8 cellular contexts compared by ENCODE assay signal in genomic region chr20:47786763-47787107, GRCh38. TPM values are rescaled to one million over a fixed set of nuclear protein-coding genes. Genes with fewer than 3 reads are reported as not detected.
DNase-seq lines count a peak whose midpoint lies in the region; ATAC-seq and TF ChIP-seq lines count a peak whose summit lies in the region.

No MANE protein-coding gene starts in this region.

- CTCF ChIA-PET in Caco-2 (lab: Charles Lee) = interaction anchor here (0.5 to 2.3 kb wide), 23 partner anchors 9 to 1764 kb away, joined by 3 to 80 read pairs (median 4); no protein-coding TSS in a partner anchor

- H3K4me3 ChIP-seq in Caco-2 (ENCODE audit: low read depth, low read length) = peak overlapping the region; percentile 55
- peak overlapping the region in 1 of 2 donors; percentile 79 for H3K4me3 ChIP-seq in gastroesophageal sphincter
- no peak overlapping the region for H3K4me3 ChIP-seq in rectal smooth muscle tissue (ENCODE audit: low read length)

- H3K9ac ChIP-seq in rectal smooth muscle tissue (ENCODE audit: low read length) = no peak overlapping the region

- no peaks in the 10 kb centered on the region for H3K27me3 ChIP-seq in Caco-2 (replicated peaks; ENCODE audit: control insufficient read depth, insufficient read depth, low read length)
- no peaks in the 10 kb centered on the region for H3K27me3 ChIP-seq in gastroesophageal sphincter
- no peaks in the 10 kb centered on the region for H3K27me3 ChIP-seq in rectal smooth muscle tissue (ENCODE audit: control insufficient read depth, insufficient read depth, low read length)

- intact Hi-C loops in Caco-2 (cut with micrococcal nuclease; ENCODE audit: unreplicated experiment) = loop anchor here (1.0 to 10.0 kb wide), 8 partner anchors 61 to 834 kb away; no protein-coding TSS in a partner anchor

- H3K9me3 ChIP-seq in Caco-2 (no peaks in the 10 kb centered on the region), gastroesophageal sphincter (no peaks in the 10 kb centered on the region)

- H3K4me1 ChIP-seq in Caco-2 (peaks cover 19% of the 10 kb centered on the region), gastroesophageal sphincter (peaks cover 0 to 79% (median 21%) of the 10 kb centered on the region in 3 donors), rectal smooth muscle tissue (ENCODE audit: control insufficient read depth, insufficient read depth, low read length) (peaks cover 16% of the 10 kb centered on the region)

- in situ Hi-C loops in ACHN (cut with HindIII; ENCODE audit: low pct_ligation_motif_present, low pct_unique_long_range_greater_than_20kb, low sequenced_read_pairs) = no loop called here

- POLR2A ChIA-PET in Caco-2 (lab: Charles Lee) = interaction anchor here (0.6 to 1.7 kb wide), 2 partner anchors 500 to 509 kb away, joined by 3 to 14 read pairs; no protein-coding TSS in a partner anchor

- H3K36me3 ChIP-seq in Caco-2 (ENCODE audit: control insufficient read depth, insufficient read depth, low read length) (no peaks in the 10 kb centered on the region), gastroesophageal sphincter (no peaks in the 10 kb centered on the region), rectal smooth muscle tissue (ENCODE audit: control insufficient read depth, insufficient read depth, low read length) (no peaks in the 10 kb centered on the region)

- H3K4me1 Mint-ChIP-seq in Caco-2 (ENCODE audit: low read depth, unreplicated experiment) = peaks cover 40% of the 10 kb centered on the region

- no peak for TF ChIP-seq POLR2A in gastroesophageal sphincter (IDR thresholded peaks at IDR 0.05)

- peak overlapping the region; percentile 96 for H3K4me3 Mint-ChIP-seq in Caco-2 (ENCODE audit: unreplicated experiment)

- H3K9me3 Mint-ChIP-seq in Caco-2 (ENCODE audit: unreplicated experiment) = no peaks in the 10 kb centered on the region

- H3K27ac ChIP-seq in gastroesophageal sphincter (peak overlapping the region in 3 of 4 donors; percentile 92 to 94 (median 93)), rectal smooth muscle tissue (ENCODE audit: low read depth, low read length) (peak overlapping the region; percentile 74)

- H3K36me3 Mint-ChIP-seq in Caco-2 (ENCODE audit: insufficient read depth, unreplicated experiment) = peaks cover 9% of the 10 kb centered on the region

- WGBS in gastroesophageal sphincter (ENCODE audit: low coverage in 1 of 2), 2 donors = 0 to 3% methylated on average over 5 to 6 of the region's 6 CpGs

- DNase-seq in Caco-2 (no peak), ACHN (no peak), islet precursor cell (no peak), 8988T (no peak)

- peaks cover 2% of the 10 kb centered on the region for H3K27me3 Mint-ChIP-seq in Caco-2 (ENCODE audit: insufficient read depth, unreplicated experiment)

- TF ChIP-seq EP300 in gastroesophageal sphincter (IDR thresholded peaks at IDR 0.05) = no peak

- TSS peak; percentile 68 for BruUV-seq in Caco-2 (replicated peaks; lab: Mats Ljungman, UMichigan)

- peak overlapping the region; percentile 85 for H3K27ac Mint-ChIP-seq in Caco-2 (ENCODE audit: unreplicated experiment)

- TF ChIP-seq CTCF in Caco-2 (IDR thresholded peaks at IDR 0.05; ENCODE audit: insufficient read depth in 1 of 2, low read depth in 1 of 2, low read length in 1 of 2, severe bottlenecking in 1 of 2, unreplicated experiment in 1 of 2) (no peak), gastroesophageal sphincter (IDR thresholded peaks at IDR 0.05) (no peak)

- ATAC-seq in SK-N-SH treated with all-trans-retinoic acid at 6 μM for 48 hours (peak; percentile 10; the same call in 2 of the 3 replicates), gastroesophageal sphincter (no peak), GM21360 (IDR thresholded peaks at IDR 0.05; ENCODE audit: unreplicated experiment) (no peak)

TF ChIP-seq in SK-N-SH treated with all-trans-retinoic acid at 6 μM for 48 hours, 23 proteins besides CTCF, POLR2A, EP300 and RAD21:
- TF ChIP-seq RARB (CRISPR knock-in tag; IDR thresholded peaks at IDR 0.05) = no peak
- TF ChIP-seq TOX (CRISPR knock-in tag; IDR thresholded peaks at IDR 0.05; ENCODE audit: borderline replicate concordance) = no peak
- no peak for TF ChIP-seq CSRNP3 (CRISPR knock-in tag; IDR thresholded peaks at IDR 0.05)
- no peak for TF ChIP-seq CREB5 (CRISPR knock-in tag; IDR thresholded peaks at IDR 0.05; ENCODE audit: low read depth)
- no peak for TF ChIP-seq ZFP30 (CRISPR knock-in tag; IDR thresholded peaks at IDR 0.05)
- no peak for TF ChIP-seq PATZ1 (CRISPR knock-in tag; IDR thresholded peaks at IDR 0.05; ENCODE audit: borderline replicate concordance)
- TF ChIP-seq GLIS3 (CRISPR knock-in tag; IDR thresholded peaks at IDR 0.05) = no peak
- no peak for TF ChIP-seq OSR1 (CRISPR knock-in tag; IDR thresholded peaks at IDR 0.05)
- no peak for TF ChIP-seq ARNTL (CRISPR knock-in tag; IDR thresholded peaks at IDR 0.05; ENCODE audit: borderline replicate concordance, low read depth)
- no peak for TF ChIP-seq PPARA (CRISPR knock-in tag; IDR thresholded peaks at IDR 0.05; ENCODE audit: borderline replicate concordance)
- no peak for TF ChIP-seq TCF4 (CRISPR knock-in tag; IDR thresholded peaks at IDR 0.05; ENCODE audit: borderline replicate concordance)
- TF ChIP-seq ZC3H10 (CRISPR knock-in tag; IDR thresholded peaks at IDR 0.05) = no peak
- TF ChIP-seq ZNF8 (CRISPR knock-in tag; IDR thresholded peaks at IDR 0.05) = no peak
- TF ChIP-seq ZFP3 (CRISPR knock-in tag; IDR thresholded peaks at IDR 0.05) = no peak

RNA-seq across cellular contexts. Expression of gene SULF2, which starts 1.5 kb away (rescaled TPM):
- total RNA-seq in Caco-2 (2022) (48.6 and 66.1 TPM in 2 replicates), gastroesophageal sphincter (100 to 1,000 TPM in 1 of 4 donors, 10 to 100 TPM in 3; 41.2 to 177 (median 62.3) TPM)
